ENCODE assay signal across 8 cellular contexts in genomic region chr11:111870887-111871692, GRCh38. TPM values are rescaled to one million over a fixed set of nuclear protein-coding genes. Genes with fewer than 3 reads are reported as not detected.
DNase-seq lines count a peak whose midpoint lies in the region; ATAC-seq lines count a peak whose summit lies in the region.

TSS of gene ALG9 (minus strand) at chr11:111871581. CDS start at chr11:111871482, 99 bp downstream.

- peaks cover 4% of the 10 kb centered on the region for H3K27me3 Mint-ChIP-seq in CD4-positive, CD25-positive, alpha-beta regulatory T cell
- no peaks in the 10 kb centered on the region for H3K27me3 Mint-ChIP-seq in memory B cell

- peak within 1 kb of the TSS; percentile 93 to 95 (median 94) for H3K4me3 Mint-ChIP-seq in CD4-positive, CD25-positive, alpha-beta regulatory T cell
- H3K4me3 Mint-ChIP-seq in memory B cell: peak within 1 kb of the TSS; percentile 92

- H3K9me3 ChIP-seq in CD4-positive, CD25-positive, alpha-beta regulatory T cell (ENCODE audit: control insufficient read depth in 2 of 2, low read length in 2 of 2): no peaks in the 10 kb centered on the region
- no peaks in the 10 kb centered on the region for H3K9me3 ChIP-seq in effector memory CD4-positive, alpha-beta T cell (ENCODE audit: control insufficient read depth, low read length)

- peak within 1 kb of the TSS; percentile 87 for H3K4me3 ChIP-seq in CD4-positive, CD25-positive, alpha-beta regulatory T cell (ENCODE audit: low read depth, low read length)
- peak within 1 kb of the TSS; percentile 82 for H3K4me3 ChIP-seq in effector memory CD4-positive, alpha-beta T cell (ENCODE audit: insufficient read depth, low read depth, low read length, poor library complexity, severe bottlenecking)

- no peaks in the 10 kb centered on the region for H3K9me3 Mint-ChIP-seq in CD4-positive, CD25-positive, alpha-beta regulatory T cell
- no peaks in the 10 kb centered on the region for H3K9me3 Mint-ChIP-seq in memory B cell

- H3K27ac Mint-ChIP-seq in CD4-positive, CD25-positive, alpha-beta regulatory T cell: peak within 1 kb of the TSS; percentile 95 to 96 (median 95)
- peak within 1 kb of the TSS; percentile 95 for H3K27ac Mint-ChIP-seq in memory B cell

- H3K27ac ChIP-seq in CD4-positive, CD25-positive, alpha-beta regulatory T cell (ENCODE audit: insufficient read depth, low read length, poor library complexity, severe bottlenecking): peak within 1 kb of the TSS; percentile 85
- peak within 1 kb of the TSS; percentile 85 for H3K27ac ChIP-seq in effector memory CD4-positive, alpha-beta T cell (ENCODE audit: insufficient read depth, low read length, poor library complexity, severe bottlenecking)

- peaks cover 30% of the 10 kb centered on the region for H3K36me3 ChIP-seq in CD4-positive, CD25-positive, alpha-beta regulatory T cell (ENCODE audit: control insufficient read depth, insufficient read depth, low read length)
- H3K36me3 ChIP-seq in effector memory CD4-positive, alpha-beta T cell (ENCODE audit: control insufficient read depth, insufficient read depth, low read length): peaks cover 18% of the 10 kb centered on the region

- peak; percentile 79 to 92 (median 89) for DNase-seq in CD4-positive, CD25-positive, alpha-beta regulatory T cell
- peak; percentile 79 for DNase-seq in NCI-H82 (lab: John Stamatoyannopoulos, UW)
- peak; percentile 81 to 83 for DNase-seq in activated CD8-positive, alpha-beta memory T cell treated with anti-CD3 and anti-CD28 coated beads for 1 hour (ENCODE audit: extremely low read depth in 1 of 2, low read depth in 1 of 2)
- peak; percentile 68 to 79 (median 77) for DNase-seq in effector memory CD4-positive, alpha-beta T cell
- peak; percentile 90 to 96 for DNase-seq in memory B cell (ENCODE audit: low spot score in 2 of 2)
- DNase-seq in stimulated activated CD8-positive, alpha-beta memory T cell treated with anti-CD3 and anti-CD28 coated beads, Interleukin-12 subunit alpha, Interleukin-12 subunit beta, amount 100 ng/mL, for 4 hours (ENCODE audit: low read depth): peak; percentile 75

- H3K27me3 ChIP-seq in CD4-positive, CD25-positive, alpha-beta regulatory T cell (ENCODE audit: control insufficient read depth, insufficient read depth, low read length): no peaks in the 10 kb centered on the region
- no peaks in the 10 kb centered on the region for H3K27me3 ChIP-seq in effector memory CD4-positive, alpha-beta T cell (replicated peaks; ENCODE audit: control insufficient read depth, insufficient read depth, low read length, poor library complexity, severe bottlenecking)

- H3K4me1 Mint-ChIP-seq in CD4-positive, CD25-positive, alpha-beta regulatory T cell: peaks cover 18 to 37% (median 25%) of the 10 kb centered on the region in 4 donors
- peaks cover 12% of the 10 kb centered on the region for H3K4me1 Mint-ChIP-seq in memory B cell

- ATAC-seq in CD4-positive, CD25-positive, alpha-beta regulatory T cell (ENCODE audit: low read depth in 2 of 2): peak; percentile 82 to 85
- ATAC-seq in GM19328 (IDR thresholded peaks at IDR 0.05; ENCODE audit: unreplicated experiment) (peak; percentile 89), HG03520 (IDR thresholded peaks at IDR 0.05; ENCODE audit: unreplicated experiment) (peak; percentile 83), memory B cell (ENCODE audit: low read depth) (peak; percentile 83)

- peaks cover 11% of the 10 kb centered on the region for H3K4me1 ChIP-seq in CD4-positive, CD25-positive, alpha-beta regulatory T cell (ENCODE audit: control insufficient read depth, insufficient read depth, low read length, poor library complexity, severe bottlenecking)
- no peaks in the 10 kb centered on the region for H3K4me1 ChIP-seq in effector memory CD4-positive, alpha-beta T cell (ENCODE audit: control insufficient read depth, insufficient read depth, low read length, poor library complexity, severe bottlenecking)

- peaks cover 35% of the 10 kb centered on the region for H3K36me3 Mint-ChIP-seq in CD4-positive, CD25-positive, alpha-beta regulatory T cell
- H3K36me3 Mint-ChIP-seq in memory B cell: peaks cover 23% of the 10 kb centered on the region

RNA-seq across cellular contexts. Expression of gene ALG9, which starts in this region (rescaled TPM):
- total RNA-seq in CD4-positive, CD25-positive, alpha-beta regulatory T cell: 30.6 TPM
- 10 to 100 TPM; 13.9 to 18.4 (median 15.4) TPM for polyA plus RNA-seq in CD4-positive, CD25-positive, alpha-beta regulatory T cell

Comparison
In these comparisons a context has a peak if more than half of its experiments do, and no peak if none do; other contexts are left out.
1. Peak in every context shown above with its lines: DNase-seq, ATAC-seq, H3K4me3 ChIP-seq and H3K27ac ChIP-seq.